In the genomic region with DNA sequence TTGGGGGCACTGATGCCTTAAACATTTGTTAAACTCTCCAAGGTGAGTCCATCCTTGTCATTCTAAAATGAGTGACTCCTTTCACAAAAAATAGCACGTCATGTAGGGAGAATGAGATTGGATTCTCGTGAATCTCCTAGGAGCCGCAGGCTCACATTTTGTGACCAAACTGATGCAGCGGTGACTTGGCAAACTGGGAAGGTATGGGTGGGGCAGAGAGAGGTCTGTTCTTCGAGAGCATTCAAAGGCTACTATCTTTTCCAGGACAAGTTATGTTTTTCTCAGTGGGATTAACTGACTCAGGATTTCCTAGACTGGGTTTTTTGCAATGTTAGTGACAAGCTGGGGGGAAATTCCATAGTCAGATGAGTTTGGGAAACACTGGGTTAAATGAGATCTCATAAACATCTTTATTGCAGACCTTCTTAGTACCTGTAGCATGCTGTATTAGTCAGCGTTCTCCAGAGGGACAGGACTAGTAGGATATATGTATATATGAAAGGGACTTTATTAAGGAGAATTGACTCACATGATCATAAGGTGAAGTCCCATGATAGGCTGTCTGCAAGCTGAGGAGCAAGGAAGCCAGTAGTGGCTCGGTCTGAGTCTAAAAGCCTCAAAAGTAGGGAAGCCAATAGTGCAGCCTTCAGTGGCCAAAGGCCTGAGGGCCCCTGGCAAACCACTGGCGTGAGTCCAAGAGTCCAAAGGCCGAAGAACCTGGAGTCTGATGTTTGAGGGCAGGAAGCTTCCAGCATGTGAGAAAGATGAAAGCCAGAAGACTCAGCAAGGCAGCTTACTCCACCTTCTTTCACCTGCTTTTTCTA, we compare ENCODE assay signal across 1 cellular context.
TF ChIP-seq lines count a peak whose summit lies in the region.

No MANE protein-coding gene starts in this region.

TF ChIP-seq in HepG2, 621 proteins besides CTCF, POLR2A, EP300 and RAD21 (continued from another document and continues in another):
- no peak for TF ChIP-seq SMC3 (IDR thresholded peaks at IDR 0.05; ENCODE audit: low read length)
- TF ChIP-seq SAP130 (CRISPR knock-in tag; IDR thresholded peaks at IDR 0.05; ENCODE audit: low read depth) = peak; percentile 46
- no peak for TF ChIP-seq PHB2 (IDR thresholded peaks at IDR 0.05; ENCODE audit: partially characterized antibody)
- no peak for TF ChIP-seq ZNF878 (CRISPR knock-in tag; IDR thresholded peaks at IDR 0.05)
- TF ChIP-seq MED13 (CRISPR knock-in tag; IDR thresholded peaks at IDR 0.05) = no peak
- no peak for TF ChIP-seq ZNF331 (CRISPR knock-in tag; IDR thresholded peaks at IDR 0.05)
- TF ChIP-seq, protein P1, sequence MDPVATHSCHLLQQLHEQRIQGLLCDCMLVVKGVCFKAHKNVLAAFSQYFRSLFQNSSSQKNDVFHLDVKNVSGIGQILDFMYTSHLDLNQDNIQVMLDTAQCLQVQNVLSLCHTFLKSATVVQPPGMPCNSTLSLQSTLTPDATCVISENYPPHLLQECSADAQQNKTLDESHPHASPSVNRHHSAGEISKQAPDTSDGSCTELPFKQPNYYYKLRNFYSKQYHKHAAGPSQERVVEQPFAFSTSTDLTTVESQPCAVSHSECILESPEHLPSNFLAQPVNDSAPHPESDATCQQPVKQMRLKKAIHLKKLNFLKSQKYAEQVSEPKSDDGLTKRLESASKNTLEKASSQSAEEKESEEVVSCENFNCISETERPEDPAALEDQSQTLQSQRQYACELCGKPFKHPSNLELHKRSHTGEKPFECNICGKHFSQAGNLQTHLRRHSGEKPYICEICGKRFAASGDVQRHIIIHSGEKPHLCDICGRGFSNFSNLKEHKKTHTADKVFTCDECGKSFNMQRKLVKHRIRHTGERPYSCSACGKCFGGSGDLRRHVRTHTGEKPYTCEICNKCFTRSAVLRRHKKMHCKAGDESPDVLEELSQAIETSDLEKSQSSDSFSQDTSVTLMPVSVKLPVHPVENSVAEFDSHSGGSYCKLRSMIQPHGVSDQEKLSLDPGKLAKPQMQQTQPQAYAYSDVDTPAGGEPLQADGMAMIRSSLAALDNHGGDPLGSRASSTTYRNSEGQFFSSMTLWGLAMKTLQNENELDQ (CRISPR knock-in tag; IDR thresholded peaks at IDR 0.05; ENCODE audit: borderline replicate concordance) = no peak
- TF ChIP-seq, protein P2, sequence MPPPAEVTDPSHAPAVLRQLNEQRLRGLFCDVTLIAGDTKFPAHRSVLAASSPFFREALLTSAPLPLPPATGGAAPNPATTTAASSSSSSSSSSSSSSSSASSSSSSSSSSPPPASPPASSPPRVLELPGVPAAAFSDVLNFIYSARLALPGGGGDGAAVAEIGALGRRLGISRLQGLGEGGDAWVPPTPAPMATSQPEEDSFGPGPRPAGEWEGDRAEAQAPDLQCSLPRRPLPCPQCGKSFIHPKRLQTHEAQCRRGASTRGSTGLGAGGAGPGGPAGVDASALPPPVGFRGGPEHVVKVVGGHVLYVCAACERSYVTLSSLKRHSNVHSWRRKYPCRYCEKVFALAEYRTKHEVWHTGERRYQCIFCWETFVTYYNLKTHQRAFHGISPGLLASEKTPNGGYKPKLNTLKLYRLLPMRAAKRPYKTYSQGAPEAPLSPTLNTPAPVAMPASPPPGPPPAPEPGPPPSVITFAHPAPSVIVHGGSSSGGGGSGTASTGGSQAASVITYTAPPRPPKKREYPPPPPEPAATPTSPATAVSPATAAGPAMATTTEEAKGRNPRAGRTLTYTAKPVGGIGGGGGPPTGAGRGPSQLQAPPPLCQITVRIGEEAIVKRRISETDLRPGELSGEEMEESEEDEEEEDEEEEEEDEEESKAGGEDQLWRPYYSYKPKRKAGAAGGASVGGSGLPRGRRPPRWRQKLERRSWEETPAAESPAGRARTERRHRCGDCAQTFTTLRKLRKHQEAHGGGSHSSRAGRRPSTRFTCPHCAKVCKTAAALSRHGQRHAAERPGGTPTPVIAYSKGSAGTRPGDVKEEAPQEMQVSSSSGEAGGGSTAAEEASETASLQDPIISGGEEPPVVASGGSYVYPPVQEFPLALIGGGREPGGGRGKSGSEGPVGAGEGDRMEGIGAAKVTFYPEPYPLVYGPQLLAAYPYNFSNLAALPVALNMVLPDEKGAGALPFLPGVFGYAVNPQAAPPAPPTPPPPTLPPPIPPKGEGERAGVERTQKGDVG (CRISPR knock-in tag; IDR thresholded peaks at IDR 0.05; ENCODE audit: borderline replicate concordance) = no peak
- TF ChIP-seq ZIK1 (CRISPR knock-in tag; IDR thresholded peaks at IDR 0.05; ENCODE audit: borderline replicate concordance, low read depth) = no peak
- no peak for TF ChIP-seq SOX5 (CRISPR knock-in tag; IDR thresholded peaks at IDR 0.05; ENCODE audit: borderline replicate concordance)
- no peak for TF ChIP-seq BHLHE40 (IDR thresholded peaks at IDR 0.05; ENCODE audit: low read length)
- peak; percentile 32; the same call in 1 of the 2 replicates for TF ChIP-seq HOXA3 (CRISPR knock-in tag; IDR thresholded peaks at IDR 0.05)
- no peak for TF ChIP-seq ZNF816 (CRISPR knock-in tag; IDR thresholded peaks at IDR 0.05; ENCODE audit: borderline replicate concordance)
- TF ChIP-seq SMAD1 (CRISPR knock-in tag; IDR thresholded peaks at IDR 0.05; ENCODE audit: borderline replicate concordance, low read depth) = no peak
- no peak for TF ChIP-seq ZNF367 (CRISPR knock-in tag; IDR thresholded peaks at IDR 0.05; ENCODE audit: borderline replicate concordance)
- TF ChIP-seq POLR2AphosphoS5 (IDR thresholded peaks at IDR 0.05; ENCODE audit: low read depth, low read length) = no peak
- TF ChIP-seq, protein P3, sequence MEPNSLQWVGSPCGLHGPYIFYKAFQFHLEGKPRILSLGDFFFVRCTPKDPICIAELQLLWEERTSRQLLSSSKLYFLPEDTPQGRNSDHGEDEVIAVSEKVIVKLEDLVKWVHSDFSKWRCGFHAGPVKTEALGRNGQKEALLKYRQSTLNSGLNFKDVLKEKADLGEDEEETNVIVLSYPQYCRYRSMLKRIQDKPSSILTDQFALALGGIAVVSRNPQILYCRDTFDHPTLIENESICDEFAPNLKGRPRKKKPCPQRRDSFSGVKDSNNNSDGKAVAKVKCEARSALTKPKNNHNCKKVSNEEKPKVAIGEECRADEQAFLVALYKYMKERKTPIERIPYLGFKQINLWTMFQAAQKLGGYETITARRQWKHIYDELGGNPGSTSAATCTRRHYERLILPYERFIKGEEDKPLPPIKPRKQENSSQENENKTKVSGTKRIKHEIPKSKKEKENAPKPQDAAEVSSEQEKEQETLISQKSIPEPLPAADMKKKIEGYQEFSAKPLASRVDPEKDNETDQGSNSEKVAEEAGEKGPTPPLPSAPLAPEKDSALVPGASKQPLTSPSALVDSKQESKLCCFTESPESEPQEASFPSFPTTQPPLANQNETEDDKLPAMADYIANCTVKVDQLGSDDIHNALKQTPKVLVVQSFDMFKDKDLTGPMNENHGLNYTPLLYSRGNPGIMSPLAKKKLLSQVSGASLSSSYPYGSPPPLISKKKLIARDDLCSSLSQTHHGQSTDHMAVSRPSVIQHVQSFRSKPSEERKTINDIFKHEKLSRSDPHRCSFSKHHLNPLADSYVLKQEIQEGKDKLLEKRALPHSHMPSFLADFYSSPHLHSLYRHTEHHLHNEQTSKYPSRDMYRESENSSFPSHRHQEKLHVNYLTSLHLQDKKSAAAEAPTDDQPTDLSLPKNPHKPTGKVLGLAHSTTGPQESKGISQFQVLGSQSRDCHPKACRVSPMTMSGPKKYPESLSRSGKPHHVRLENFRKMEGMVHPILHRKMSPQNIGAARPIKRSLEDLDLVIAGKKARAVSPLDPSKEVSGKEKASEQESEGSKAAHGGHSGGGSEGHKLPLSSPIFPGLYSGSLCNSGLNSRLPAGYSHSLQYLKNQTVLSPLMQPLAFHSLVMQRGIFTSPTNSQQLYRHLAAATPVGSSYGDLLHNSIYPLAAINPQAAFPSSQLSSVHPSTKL (CRISPR knock-in tag; IDR thresholded peaks at IDR 0.05) = peak; percentile 68
- no peak for TF ChIP-seq ZNF382 (CRISPR knock-in tag; IDR thresholded peaks at IDR 0.05; ENCODE audit: borderline replicate concordance)
- TF ChIP-seq ERF (CRISPR knock-in tag; IDR thresholded peaks at IDR 0.05) = no peak
- TF ChIP-seq BRCA1 (CRISPR knock-in tag; IDR thresholded peaks at IDR 0.05) = no peak
- no peak for TF ChIP-seq NONO (IDR thresholded peaks at IDR 0.05)
- TF ChIP-seq NONO (CRISPR knock-in tag; conservative IDR thresholded peaks at IDR 0.05) = no peak
- TF ChIP-seq ZNF251 (CRISPR knock-in tag; IDR thresholded peaks at IDR 0.05) = no peak
- no peak for TF ChIP-seq ZNF75D (CRISPR knock-in tag; IDR thresholded peaks at IDR 0.05; ENCODE audit: borderline replicate concordance)
- no peak for TF ChIP-seq PRMT3 (CRISPR knock-in tag; IDR thresholded peaks at IDR 0.05; ENCODE audit: borderline replicate concordance, low read depth)
- TF ChIP-seq ZNF430 (CRISPR knock-in tag; IDR thresholded peaks at IDR 0.05) = no peak
- no peak for TF ChIP-seq ZNF484 (CRISPR knock-in tag; IDR thresholded peaks at IDR 0.05; ENCODE audit: borderline replicate concordance, low read depth)
- TF ChIP-seq ZNF33A (CRISPR knock-in tag; IDR thresholded peaks at IDR 0.05; ENCODE audit: borderline replicate concordance) = no peak
- TF ChIP-seq SUZ12 (IDR thresholded peaks at IDR 0.05; ENCODE audit: low read depth, low read length) = no peak
- TF ChIP-seq BRD4 (CRISPR knock-in tag; IDR thresholded peaks at IDR 0.05) = no peak
- no peak for TF ChIP-seq ZNF547 (CRISPR knock-in tag; IDR thresholded peaks at IDR 0.05)
- no peak for TF ChIP-seq AGO2 (optimal IDR thresholded peaks at IDR 0.05; ENCODE audit: low read depth, low read length)
- no peak for TF ChIP-seq ZNF788 (CRISPR knock-in tag; IDR thresholded peaks at IDR 0.05; ENCODE audit: borderline replicate concordance)
- TF ChIP-seq NFIB (CRISPR knock-in tag; IDR thresholded peaks at IDR 0.05; ENCODE audit: borderline replicate concordance) = no peak
- TF ChIP-seq, protein P4, sequence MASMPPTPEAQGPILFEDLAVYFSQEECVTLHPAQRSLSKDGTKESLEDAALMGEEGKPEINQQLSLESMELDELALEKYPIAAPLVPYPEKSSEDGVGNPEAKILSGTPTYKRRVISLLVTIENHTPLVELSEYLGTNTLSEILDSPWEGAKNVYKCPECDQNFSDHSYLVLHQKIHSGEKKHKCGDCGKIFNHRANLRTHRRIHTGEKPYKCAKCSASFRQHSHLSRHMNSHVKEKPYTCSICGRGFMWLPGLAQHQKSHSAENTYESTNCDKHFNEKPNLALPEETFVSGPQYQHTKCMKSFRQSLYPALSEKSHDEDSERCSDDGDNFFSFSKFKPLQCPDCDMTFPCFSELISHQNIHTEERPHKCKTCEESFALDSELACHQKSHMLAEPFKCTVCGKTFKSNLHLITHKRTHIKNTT (CRISPR knock-in tag; IDR thresholded peaks at IDR 0.05) = no peak
- no peak for TF ChIP-seq ZNF446 (CRISPR knock-in tag; IDR thresholded peaks at IDR 0.05)
- TF ChIP-seq ZNF703 (CRISPR knock-in tag; IDR thresholded peaks at IDR 0.05; ENCODE audit: borderline replicate concordance) = no peak
- no peak for TF ChIP-seq EED (CRISPR knock-in tag; IDR thresholded peaks at IDR 0.05)
- no peak for TF ChIP-seq IKZF4 (CRISPR knock-in tag; IDR thresholded peaks at IDR 0.05; ENCODE audit: borderline replicate concordance, low read depth, not compliant biosample characterization)
- TF ChIP-seq RORA (CRISPR knock-in tag; IDR thresholded peaks at IDR 0.05) = no peak
- peak; percentile 27; the same call in 1 of the 2 replicates for TF ChIP-seq FOSL2 (CRISPR knock-in tag; IDR thresholded peaks at IDR 0.05)
- no peak for TF ChIP-seq SOX6 (IDR thresholded peaks at IDR 0.05)
- TF ChIP-seq SOX6 (CRISPR knock-in tag; IDR thresholded peaks at IDR 0.05) = peak; percentile 58
- TF ChIP-seq, protein P5, sequence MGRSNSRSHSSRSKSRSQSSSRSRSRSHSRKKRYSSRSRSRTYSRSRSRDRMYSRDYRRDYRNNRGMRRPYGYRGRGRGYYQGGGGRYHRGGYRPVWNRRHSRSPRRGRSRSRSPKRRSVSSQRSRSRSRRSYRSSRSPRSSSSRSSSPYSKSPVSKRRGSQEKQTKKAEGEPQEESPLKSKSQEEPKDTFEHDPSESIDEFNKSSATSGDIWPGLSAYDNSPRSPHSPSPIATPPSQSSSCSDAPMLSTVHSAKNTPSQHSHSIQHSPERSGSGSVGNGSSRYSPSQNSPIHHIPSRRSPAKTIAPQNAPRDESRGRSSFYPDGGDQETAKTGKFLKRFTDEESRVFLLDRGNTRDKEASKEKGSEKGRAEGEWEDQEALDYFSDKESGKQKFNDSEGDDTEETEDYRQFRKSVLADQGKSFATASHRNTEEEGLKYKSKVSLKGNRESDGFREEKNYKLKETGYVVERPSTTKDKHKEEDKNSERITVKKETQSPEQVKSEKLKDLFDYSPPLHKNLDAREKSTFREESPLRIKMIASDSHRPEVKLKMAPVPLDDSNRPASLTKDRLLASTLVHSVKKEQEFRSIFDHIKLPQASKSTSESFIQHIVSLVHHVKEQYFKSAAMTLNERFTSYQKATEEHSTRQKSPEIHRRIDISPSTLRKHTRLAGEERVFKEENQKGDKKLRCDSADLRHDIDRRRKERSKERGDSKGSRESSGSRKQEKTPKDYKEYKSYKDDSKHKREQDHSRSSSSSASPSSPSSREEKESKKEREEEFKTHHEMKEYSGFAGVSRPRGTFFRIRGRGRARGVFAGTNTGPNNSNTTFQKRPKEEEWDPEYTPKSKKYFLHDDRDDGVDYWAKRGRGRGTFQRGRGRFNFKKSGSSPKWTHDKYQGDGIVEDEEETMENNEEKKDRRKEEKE (IDR thresholded peaks at IDR 0.05) = no peak
- TF ChIP-seq, protein P6, sequence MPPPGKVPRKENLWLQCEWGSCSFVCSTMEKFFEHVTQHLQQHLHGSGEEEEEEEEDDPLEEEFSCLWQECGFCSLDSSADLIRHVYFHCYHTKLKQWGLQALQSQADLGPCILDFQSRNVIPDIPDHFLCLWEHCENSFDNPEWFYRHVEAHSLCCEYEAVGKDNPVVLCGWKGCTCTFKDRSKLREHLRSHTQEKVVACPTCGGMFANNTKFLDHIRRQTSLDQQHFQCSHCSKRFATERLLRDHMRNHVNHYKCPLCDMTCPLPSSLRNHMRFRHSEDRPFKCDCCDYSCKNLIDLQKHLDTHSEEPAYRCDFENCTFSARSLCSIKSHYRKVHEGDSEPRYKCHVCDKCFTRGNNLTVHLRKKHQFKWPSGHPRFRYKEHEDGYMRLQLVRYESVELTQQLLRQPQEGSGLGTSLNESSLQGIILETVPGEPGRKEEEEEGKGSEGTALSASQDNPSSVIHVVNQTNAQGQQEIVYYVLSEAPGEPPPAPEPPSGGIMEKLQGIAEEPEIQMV (CRISPR knock-in tag; IDR thresholded peaks at IDR 0.05; ENCODE audit: low read depth) = no peak
- TF ChIP-seq, protein P7, sequence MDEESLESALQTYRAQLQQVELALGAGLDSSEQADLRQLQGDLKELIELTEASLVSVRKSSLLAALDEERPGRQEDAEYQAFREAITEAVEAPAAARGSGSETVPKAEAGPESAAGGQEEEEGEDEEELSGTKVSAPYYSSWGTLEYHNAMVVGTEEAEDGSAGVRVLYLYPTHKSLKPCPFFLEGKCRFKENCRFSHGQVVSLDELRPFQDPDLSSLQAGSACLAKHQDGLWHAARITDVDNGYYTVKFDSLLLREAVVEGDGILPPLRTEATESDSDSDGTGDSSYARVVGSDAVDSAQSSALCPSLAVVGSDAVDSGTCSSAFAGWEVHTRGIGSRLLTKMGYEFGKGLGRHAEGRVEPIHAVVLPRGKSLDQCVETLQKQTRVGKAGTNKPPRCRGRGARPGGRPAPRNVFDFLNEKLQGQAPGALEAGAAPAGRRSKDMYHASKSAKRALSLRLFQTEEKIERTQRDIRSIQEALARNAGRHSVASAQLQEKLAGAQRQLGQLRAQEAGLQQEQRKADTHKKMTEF (CRISPR knock-in tag; IDR thresholded peaks at IDR 0.05) = peak; percentile 50; the same call in 1 of the 2 replicates
- TF ChIP-seq ZNF329 (CRISPR knock-in tag; IDR thresholded peaks at IDR 0.05; ENCODE audit: low read depth) = 0 out of 2 replicates have a peak, but pooled peaks have one; percentile 38
- peak; percentile 49; the same call in 1 of the 2 replicates for TF ChIP-seq NFIC (IDR thresholded peaks at IDR 0.05; ENCODE audit: low read length)
- TF ChIP-seq TCF7L2 (IDR thresholded peaks at IDR 0.05; ENCODE audit: low read depth, low read length) = no peak
- TF ChIP-seq ZFY (CRISPR knock-in tag; IDR thresholded peaks at IDR 0.05) = no peak
- 0 out of 2 replicates have a peak, but pooled peaks have one; percentile 23 for TF ChIP-seq THAP11 (CRISPR knock-in tag; IDR thresholded peaks at IDR 0.05)
